In the genomic region with DNA sequence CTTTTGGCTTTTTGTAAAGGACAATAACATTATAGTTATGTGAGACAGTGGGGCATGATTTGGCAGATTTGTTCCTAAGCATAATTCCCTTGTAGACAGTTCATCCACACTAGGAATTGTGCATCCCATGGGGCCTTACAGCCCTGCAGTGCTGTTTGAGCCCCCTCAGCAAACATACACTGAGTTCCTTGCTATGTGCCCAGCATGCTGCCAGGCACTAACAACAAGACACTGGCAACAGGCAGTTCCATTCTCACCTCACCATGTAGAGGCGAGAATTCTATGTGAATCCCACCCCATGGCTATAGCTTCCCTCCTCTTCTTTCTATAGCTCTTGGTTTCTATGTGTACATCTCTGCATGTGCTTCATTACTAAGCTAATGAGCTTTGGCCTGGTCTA, we compare ENCODE assay signal across 12 cellular contexts. TPM values are rescaled to one million over a fixed set of nuclear protein-coding genes. Genes with fewer than 3 reads are reported as not detected.
DNase-seq lines count a peak whose midpoint lies in the region; ATAC-seq, FAIRE-seq and TF ChIP-seq lines count a peak whose summit lies in the region.
"Had no signal": no experiment of that assay in that cellular context is flagged by ENCODE, and none has a peak within 500 bp of the region (broad histone marks: within the 10 kb centered on the region; RNA-seq: fewer than 3 reads in every experiment).

No MANE protein-coding gene starts in this region.

- POLR2A ChIA-PET in A549 (lab: Yijun Ruan, JAX), result interaction anchor here (1.1 kb wide), 1 partner anchor 9 kb away, joined by 6 read pairs; a partner anchor contains a TSS
- POLR2A ChIA-PET in WTC11 (lab: Charles Lee), result interaction anchor here (1.1 to 9.0 kb wide), 5 partner anchors 9 to 75 kb away, joined by 3 to 102 read pairs (median 6); a partner anchor contains a TSS

- H3K4me3 ChIP-seq in A549 (no peak overlapping the region), DND-41 (ENCODE audit: low read depth in 1 of 2, low read length in 2 of 2) (no peak overlapping the region), heart right ventricle (no peak overlapping the region)

- peak overlapping the region; percentile 99; the same call in 1 of the 3 replicates for H3K4me2 ChIP-seq in A549
- peak overlapping the region; percentile 95; the same call in 1 of the 2 replicates for H3K4me2 ChIP-seq in DND-41 (ENCODE audit: insufficient read depth, low read length)

- no peak for FAIRE-seq in A549 (lab: Jason Lieb, UNC)

- no peak for TF ChIP-seq CTCF in A549 (IDR thresholded peaks at IDR 0.05)
- no peak for TF ChIP-seq CTCF in DND-41 (IDR thresholded peaks at IDR 0.05; ENCODE audit: borderline replicate concordance, extremely low read depth, low read length, poor library complexity, severe bottlenecking)
- no peak for TF ChIP-seq CTCF in WTC11 (IDR thresholded peaks at IDR 0.05)
- TF ChIP-seq CTCF in heart right ventricle (IDR thresholded peaks at IDR 0.05), result no peak

- H3K9me3 ChIP-seq in A549, result no peaks in the 10 kb centered on the region
- H3K9me3 ChIP-seq in DND-41 (ENCODE audit: insufficient read depth, low read length, severe bottlenecking), result no peaks in the 10 kb centered on the region
- no peaks in the 10 kb centered on the region for H3K9me3 ChIP-seq in heart right ventricle

- no peak overlapping the region for H2AFZ ChIP-seq in DND-41 (ENCODE audit: low read depth, low read length)

- H3K4me1 ChIP-seq in A549, result peaks cover 16% of the 10 kb centered on the region; the same call in 2 of the 3 replicates
- H3K4me1 ChIP-seq in DND-41 (ENCODE audit: insufficient read depth, low read length), result peaks cover 34% of the 10 kb centered on the region
- peaks cover 5 to 30% (median 22%) of the 10 kb centered on the region in 9 donors for H3K4me1 ChIP-seq in heart right ventricle

- peaks cover 48% of the 10 kb centered on the region for H3K4me1 Mint-ChIP-seq in WTC11
- peaks cover 40% of the 10 kb centered on the region for H3K4me1 Mint-ChIP-seq in memory B cell

- intact Hi-C loops in heart right ventricle (cut with DNase I), result loop anchor here in 4 of 10 donors (2.0 to 10.0 kb wide), 3 partner anchors 79 to 236 kb away; a partner anchor contains a TSS

- H3K9me3 Mint-ChIP-seq in WTC11 (no peaks in the 10 kb centered on the region), memory B cell (no peaks in the 10 kb centered on the region)

- TF ChIP-seq POLR2A in A549 (IDR thresholded peaks at IDR 0.05; ENCODE audit: low read length), result no peak

- DNase-seq in A549 (ENCODE audit: low read depth in 1 of 2, low spot score in 1 of 2) (no peak), DND-41 (no peak), WTC11 (ENCODE audit: low spot score) (no peak), memory B cell (ENCODE audit: low spot score in 2 of 2) (no peak), heart right ventricle (no peak), NCI-H146 (lab: John Stamatoyannopoulos, UW) (no peak)
- DNase-seq: H7, T1000 had no signal

- H3K27me3 Mint-ChIP-seq in WTC11 (ENCODE audit: low read depth) (no peaks in the 10 kb centered on the region; the same call in 1 of the 2 replicates), memory B cell (no peaks in the 10 kb centered on the region)

- TF ChIP-seq RAD21 in A549 (conservative IDR thresholded peaks at IDR 0.05 in 1 of 2, IDR thresholded peaks at IDR 0.05 in 1 of 2), result no peak

- H3K36me3 Mint-ChIP-seq in WTC11, result peaks cover 23% of the 10 kb centered on the region
- H3K36me3 Mint-ChIP-seq in memory B cell, result peaks cover 19% of the 10 kb centered on the region

- CTCF ChIA-PET in A549 (lab: Yijun Ruan, JAX), result interaction anchor here (1.2 to 19.0 kb wide), 17 partner anchors 9 to 575 kb away, joined by 3 to 553 read pairs (median 5); a partner anchor contains a TSS
- CTCF ChIA-PET in WTC11 (lab: Charles Lee), result interaction anchor here (0.6 to 8.7 kb wide), 12 partner anchors 9 to 101 kb away, joined by 3 to 377 read pairs (median 22); no protein-coding TSS in a partner anchor

- H3K79me2 ChIP-seq in DND-41 (ENCODE audit: insufficient read depth, low read length), result peaks cover 33% of the 10 kb centered on the region

- H3K9ac ChIP-seq in DND-41 (ENCODE audit: low read depth, low read length), result peak overlapping the region; percentile 87

- H3K4me3 Mint-ChIP-seq in WTC11, result peak overlapping the region; percentile 86
- H3K4me3 Mint-ChIP-seq in memory B cell, result peak overlapping the region; percentile 33

- no peaks in the 10 kb centered on the region for H3K27me3 ChIP-seq in DND-41 (ENCODE audit: insufficient read depth, low read length, poor library complexity)
- no peaks in the 10 kb centered on the region for H3K27me3 ChIP-seq in heart right ventricle

- ATAC-seq in A549 (no peak), DND-41 (ENCODE audit: insufficient read depth, low read depth) (no peak), WTC11 (no peak), memory B cell (ENCODE audit: low read depth) (no peak), HG02885 (IDR thresholded peaks at IDR 0.05; ENCODE audit: poor library complexity, unreplicated experiment) (no peak), heart right ventricle (no peak), GM21447 (IDR thresholded peaks at IDR 0.05; ENCODE audit: unreplicated experiment) (no peak)
- ATAC-seq: K562 had no signal

- 100% methylated on average over 1 of the region's 1 CpG for WGBS in A549 (ENCODE audit: missing lambda C conversion rate)
- WGBS in heart right ventricle, 2 donors, result 95 to 96% methylated on average over 1 of the region's 1 CpG

- TF ChIP-seq EP300 in A549 (IDR thresholded peaks at IDR 0.05), result no peak

- H3K36me3 ChIP-seq in DND-41 (ENCODE audit: insufficient read depth, low read length) (peaks cover 52% of the 10 kb centered on the region), heart right ventricle (peaks cover 0 to 45% (median 0%) of the 10 kb centered on the region in 9 donors)

- H4K20me1 ChIP-seq in DND-41 (ENCODE audit: insufficient read depth, low read length), result peaks cover 6% of the 10 kb centered on the region; the same call in 1 of the 2 replicates

- H3K27ac Mint-ChIP-seq in WTC11 (peak overlapping the region; percentile 79), memory B cell (peak overlapping the region; percentile 51)

- H3K27ac ChIP-seq in A549, result 0 out of 6 replicates have a peak overlapping the region, but pooled peaks of 1 of the 2 experiments have one; percentile 98
- H3K27ac ChIP-seq in DND-41 (ENCODE audit: low read length), result peak overlapping the region; percentile 41
- no peak overlapping the region for H3K27ac ChIP-seq in heart right ventricle

TF ChIP-seq in A549, 52 proteins besides CTCF, POLR2A, EP300 and RAD21:
- no peak for TF ChIP-seq CBX2 (IDR thresholded peaks at IDR 0.05; ENCODE audit: borderline replicate concordance, low read depth)
- TF ChIP-seq ZFP36 (IDR thresholded peaks at IDR 0.05; ENCODE audit: borderline replicate concordance, partially characterized antibody), result no peak
- no peak for TF ChIP-seq HOXB13 (CRISPR knock-in tag; IDR thresholded peaks at IDR 0.05; ENCODE audit: low read depth)
- no peak for TF ChIP-seq TFCP2L1 (CRISPR knock-in tag; IDR thresholded peaks at IDR 0.05)

RNA-seq across cellular contexts. Expression of a gene that starts 1.9 kb away (rescaled TPM):
- polyA plus RNA-seq in A549 (2011; rRNA removed) (8.1 and 15.3 TPM in 2 replicates), A549 (2017; fragmentation: RNase III; extraction: RNeasy Plus Mini Kit Qiagen cat#74134 plus additional on column Dnase treatment) (21.0 to 24.0 TPM (median 23.9 TPM) in 3 replicates), heart right ventricle (10 to 100 TPM in 1 of 2 donors, 1 to 10 TPM in 1; 8.7 to 20.8 TPM)
- 15.3 and 16.9 TPM in 2 replicates for polyA plus RNA-seq in A549 (2012; cell fraction: cytosol; rRNA removed)
- polyA plus RNA-seq in A549 (2012; cell fraction: nucleus; rRNA removed), result 20.6 and 26.5 TPM in 2 replicates
- 12.2 and 12.5 TPM in 2 replicates for polyA minus RNA-seq in A549 (2011; rRNA and poly(A)+ RNA removed)
- total RNA-seq in WTC11 (2021) (20.0 to 26.2 TPM (median 25.4 TPM) in 3 replicates), heart right ventricle (10 to 100 TPM; 15.8 to 27.9 (median 18.0) TPM)

RNA-seq across cellular contexts. Expression of a gene that starts 6.4 kb away (rescaled TPM):
- polyA plus RNA-seq in A549 (2011; rRNA removed), result 0.34 and 0.66 TPM in 2 replicates
- 0.12 and 0.19 TPM in 2 replicates for polyA plus RNA-seq in A549 (2012; cell fraction: cytosol; rRNA removed)
- 0.42 TPM in 2 replicates for polyA plus RNA-seq in A549 (2012; cell fraction: nucleus; rRNA removed)
- polyA plus RNA-seq in A549 (2017; fragmentation: RNase III; extraction: RNeasy Plus Mini Kit Qiagen cat#74134 plus additional on column Dnase treatment), result 0.88 to 1.3 TPM (median 1.1 TPM) in 3 replicates
- 0.79 and 1.5 TPM in 2 replicates for polyA minus RNA-seq in A549 (2011; rRNA and poly(A)+ RNA removed)
- 16.4 to 26.2 TPM (median 25.7 TPM) in 3 replicates for total RNA-seq in WTC11 (2021)
- 1 to 10 TPM in 5 of 10 donors, under 1 TPM in 5; 0.57 to 1.9 (median 1.1) TPM for total RNA-seq in heart right ventricle
- polyA plus RNA-seq in heart right ventricle, result 1 to 10 TPM in 1 of 2 donors, under 1 TPM in 1; 0.25 to 1.0 TPM
- polyA plus RNA-seq: fibroblast of lung had no signal

RNA-seq across cellular contexts. Expression of a gene that starts 9.6 kb away (rescaled TPM):
- polyA plus RNA-seq in A549 (2011; rRNA removed) (83.7 and 122 TPM in 2 replicates), A549 (2017; fragmentation: RNase III; extraction: RNeasy Plus Mini Kit Qiagen cat#74134 plus additional on column Dnase treatment) (60.3 to 83.9 TPM (median 80.6 TPM) in 3 replicates), heart right ventricle (10 to 100 TPM; 10.4 to 58.5 TPM)
- 110 and 119 TPM in 2 replicates for polyA plus RNA-seq in A549 (2012; cell fraction: cytosol; rRNA removed)
- polyA plus RNA-seq in A549 (2012; cell fraction: nucleus; rRNA removed), result 819 and 947 TPM in 2 replicates
- polyA minus RNA-seq in A549 (2011; rRNA and poly(A)+ RNA removed), result 151 and 171 TPM in 2 replicates
- total RNA-seq in WTC11 (2021) (108 to 122 TPM (median 115 TPM) in 3 replicates), heart right ventricle (10 to 100 TPM in 5 of 10 donors, 1 to 10 TPM in 5; 6.6 to 19.9 (median 9.9) TPM)

RNA-seq across cellular contexts. Expression of a gene that starts 20.6 kb away (rescaled TPM):
- 0.03 and 0.05 TPM in 2 replicates for polyA plus RNA-seq in A549 (2011; rRNA removed)
- polyA plus RNA-seq in A549 (2012; cell fraction: cytosol; rRNA removed), result 0.01 and 0.03 TPM in 2 replicates
- polyA plus RNA-seq in A549 (2012; cell fraction: nucleus; rRNA removed), result 0.06 and 0.11 TPM in 2 replicates
- polyA plus RNA-seq in A549 (2017; fragmentation: RNase III; extraction: RNeasy Plus Mini Kit Qiagen cat#74134 plus additional on column Dnase treatment), result 0.03 TPM in 1 of 3 replicates, not detected in the others
- 0.04 and 0.10 TPM in 2 replicates for polyA minus RNA-seq in A549 (2011; rRNA and poly(A)+ RNA removed)
- total RNA-seq in WTC11 (2021), result 50.1 to 62.0 TPM (median 60.0 TPM) in 3 replicates
- total RNA-seq in heart right ventricle, result under 1 TPM in 9 of 10 donors, not detected in 1; 0.06 to 0.38 (median 0.15) TPM
- polyA plus RNA-seq in heart right ventricle, result under 1 TPM; 0.07 to 0.22 TPM
- total RNA-seq: fibroblast of lung had no signal
- polyA plus RNA-seq: fibroblast of lung had no signal
